In the genomic region with DNA sequence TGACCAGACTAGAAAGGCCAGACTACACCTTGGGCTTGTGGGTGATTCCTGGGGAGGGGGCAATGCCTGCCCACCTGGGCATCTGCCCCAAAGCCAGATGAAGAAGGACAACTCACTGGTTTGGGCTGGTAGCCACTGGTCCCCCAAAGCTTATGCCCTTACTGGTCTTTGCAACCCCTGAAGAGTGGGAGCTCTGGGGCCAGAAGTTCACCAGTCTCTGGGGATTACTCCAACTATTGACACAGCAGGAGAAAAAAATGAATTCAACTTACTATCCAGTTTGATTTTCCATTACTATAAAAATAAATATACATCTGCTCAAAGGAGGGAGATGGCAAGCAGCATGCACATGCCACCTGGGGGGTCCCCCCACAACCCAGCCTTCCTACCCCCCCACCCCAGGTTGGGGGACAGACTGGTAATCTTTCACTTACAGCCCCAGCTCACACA, we compare ENCODE assay signal across 9 cellular contexts. TPM values are rescaled to one million over a fixed set of nuclear protein-coding genes. Genes with fewer than 3 reads are reported as not detected.
DNase-seq lines count a peak whose midpoint lies in the region; ATAC-seq, FAIRE-seq and TF ChIP-seq lines count a peak whose summit lies in the region.
"Had no signal": no experiment of that assay in that cellular context is flagged by ENCODE, and none has a peak within 500 bp of the region (broad histone marks: within the 10 kb centered on the region; RNA-seq: fewer than 3 reads in every experiment).

No MANE protein-coding gene starts in this region.

- peaks cover 45% of the 10 kb centered on the region for H3K4me1 ChIP-seq in rectal smooth muscle tissue (ENCODE audit: control insufficient read depth, insufficient read depth, low read length)

- peaks cover 40 to 57% (median 45%) of the 10 kb centered on the region in 3 donors for H3K4me1 Mint-ChIP-seq in T-cell

- TF ChIP-seq CTCF in fibroblast of pulmonary artery (IDR thresholded peaks at IDR 0.05; ENCODE audit: low read length, missing control alignments): no peak

- H3K27me3 ChIP-seq in rectal smooth muscle tissue (ENCODE audit: control insufficient read depth, insufficient read depth, low read length): no peaks in the 10 kb centered on the region

- H3K9me3 Mint-ChIP-seq in T-cell: no peaks in the 10 kb centered on the region

- POLR2A ChIA-PET in T-cell (lab: Charles Lee): no interaction called here

- peak overlapping the region; percentile 91 for H3K27ac ChIP-seq in rectal smooth muscle tissue (ENCODE audit: low read depth, low read length)

- H3K27me3 Mint-ChIP-seq in T-cell: no peaks in the 10 kb centered on the region

- DNase-seq in GM12891 (ENCODE audit: insufficient read length, low spot score): no peak
- DNase-seq in T-cell: no peak
- no peak for DNase-seq in fibroblast of pulmonary artery (ENCODE audit: low read depth)
- no peak for DNase-seq in NCI-H1930 (lab: John Stamatoyannopoulos, UW)
- no peak for DNase-seq in SKM-1 treated with dmso at 0.1 percent for 144 hours (lab: John Stamatoyannopoulos, UW; ENCODE audit: unreplicated experiment)
- no peak for DNase-seq in NCI-H128 (lab: John Stamatoyannopoulos, UW; ENCODE audit: unreplicated experiment)
- DNase-seq: NCI-H187 had no signal

- no peak for TF ChIP-seq POLR2A in GM12891 (IDR thresholded peaks at IDR 0.05; ENCODE audit: low read depth, low read length)

- H3K4me3 ChIP-seq in fibroblast of pulmonary artery (replicated peaks; ENCODE audit: low read depth, low read length) (peak overlapping the region; percentile 92), rectal smooth muscle tissue (ENCODE audit: low read length) (peak overlapping the region; percentile 83)

- FAIRE-seq in GM12891 (lab: Jason Lieb, UNC): peak; percentile 61

- no peak for ATAC-seq in T-cell (replicated peaks in 1 of 4)
- ATAC-seq in HG03097 (IDR thresholded peaks at IDR 0.05; ENCODE audit: low FRiP score, unreplicated experiment): no peak

- peak overlapping the region; percentile 31 to 61 for H3K27ac Mint-ChIP-seq in T-cell

- H3K36me3 Mint-ChIP-seq in T-cell: no peaks in the 10 kb centered on the region

- CTCF ChIA-PET in T-cell (lab: Charles Lee): interaction anchor here in 1 of 2 donors (0.6 to 1.9 kb wide), 3 partner anchors 61 to 1627 kb away, joined by 3 to 14 read pairs (median 5); no protein-coding TSS in a partner anchor

- peak overlapping the region; percentile 49 to 91 (median 59) for H3K4me3 Mint-ChIP-seq in T-cell

- no peaks in the 10 kb centered on the region for H3K36me3 ChIP-seq in rectal smooth muscle tissue (ENCODE audit: control insufficient read depth, insufficient read depth, low read length)

- H3K9ac ChIP-seq in rectal smooth muscle tissue (ENCODE audit: low read length): peak overlapping the region; percentile 17

TF ChIP-seq in GM12891, 5 proteins besides CTCF, POLR2A, EP300 and RAD21:
- no peak for TF ChIP-seq PAX5 (IDR thresholded peaks at IDR 0.05; ENCODE audit: insufficient read depth, low read length, severe bottlenecking)
- no peak for TF ChIP-seq TAF1 (IDR thresholded peaks at IDR 0.05; ENCODE audit: low read depth, low read length)
- no peak for TF ChIP-seq SPI1 (IDR thresholded peaks at IDR 0.05; ENCODE audit: low read depth, low read length)
- TF ChIP-seq POLR2AphosphoS5 (IDR thresholded peaks at IDR 0.05; ENCODE audit: low read depth, low read length): no peak
- TF ChIP-seq POU2F2 (IDR thresholded peaks at IDR 0.05; ENCODE audit: low read depth, low read length): no peak
TF ChIP-seq in GM12891: peak in this region for 0.

RNA-seq across cellular contexts. Expression of gene AHDC1, which starts 2.6 kb away (rescaled TPM):
- 6.8 TPM for polyA plus RNA-seq in GM12891 (2012; ENCODE audit: low read depth, missing spikeins)
- 10 to 100 TPM; 21.9 to 26.4 (median 23.1) TPM for total RNA-seq in T-cell

RNA-seq across cellular contexts. Expression of gene FGR, which starts 33.6 kb away (rescaled TPM):
- 57.1 TPM for polyA plus RNA-seq in GM12891 (2012; ENCODE audit: low read depth, missing spikeins)
- total RNA-seq in T-cell: 10 to 100 TPM in 2 of 5 donors, 1 to 10 TPM in 3; 3.2 to 37.3 (median 5.7) TPM
